ENCODE assay signal across 28 cellular contexts in the genomic region with DNA sequence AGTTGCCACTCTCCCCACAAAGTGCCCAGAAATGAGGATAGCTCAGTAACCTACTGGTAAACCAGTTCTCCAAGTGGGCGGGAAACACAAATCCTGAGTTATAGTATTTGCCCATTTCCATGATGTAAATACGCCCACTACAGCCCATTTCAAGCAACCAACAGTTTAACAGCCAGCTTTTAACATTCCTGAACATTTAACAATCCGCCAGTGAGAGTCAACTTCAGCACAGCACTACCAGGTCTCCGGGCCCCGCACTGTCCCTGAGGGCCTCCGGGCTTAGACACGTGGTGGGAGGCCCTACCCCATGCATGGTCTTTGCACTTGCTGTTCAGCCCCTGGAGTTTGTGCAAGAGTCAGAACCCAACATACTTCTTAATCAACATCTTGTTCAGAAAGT.
DNase-seq lines count a peak whose midpoint lies in the region; ATAC-seq and TF ChIP-seq lines count a peak whose summit lies in the region.
"Had no signal": no experiment of that assay in that cellular context is flagged by ENCODE, and none has a peak within 500 bp of the region (broad histone marks: within the 10 kb centered on the region; RNA-seq: fewer than 3 reads in every experiment).

No MANE protein-coding gene starts in this region.

- no peak overlapping the region for H3K27ac Mint-ChIP-seq in GM23338
- H3K27ac Mint-ChIP-seq: activated CD8-positive, alpha-beta T cell treated with anti-CD3 and anti-CD28 coated beads for 36 hours; activated naive CD8-positive, alpha-beta T cell treated with anti-CD3 and anti-CD28 coated beads, Interleukin-2, amount 50 U/mL, for 24 hours; B cell; endodermal cell; natural killer cell; T-cell had no signal

- no peaks in the 10 kb centered on the region for H3K79me2 ChIP-seq in GM23338 (replicated peaks; ENCODE audit: insufficient read depth)
- H3K79me2 ChIP-seq: parathyroid adenoma had no signal

- no peak overlapping the region for H3K4me3 Mint-ChIP-seq in GM23338
- H3K4me3 Mint-ChIP-seq: activated CD8-positive, alpha-beta T cell treated with anti-CD3 and anti-CD28 coated beads for 36 hours; activated naive CD8-positive, alpha-beta T cell treated with anti-CD3 and anti-CD28 coated beads, Interleukin-2, amount 50 U/mL, for 24 hours; B cell; endodermal cell; natural killer cell; T-cell had no signal

- WGBS in right cardiac atrium: 64% methylated on average over 7 of the region's 7 CpGs
- WGBS in prostate gland: 38% methylated on average over 7 of the region's 7 CpGs
- 72 to 85% (median 76%) methylated on average over 7 of the region's 7 CpGs for WGBS in ovary, 3 donors

- H3K4me1 Mint-ChIP-seq in GM23338: peaks cover 9% of the 10 kb centered on the region; the same call in 2 of the 3 replicates
- H3K4me1 Mint-ChIP-seq: activated naive CD8-positive, alpha-beta T cell treated with anti-CD3 and anti-CD28 coated beads, Interleukin-2, amount 50 U/mL, for 24 hours; B cell; endodermal cell; natural killer cell; T-cell had no signal

- intact Hi-C loops in right cardiac atrium (cut with DNase I) (no loop called here), prostate gland (cut with DNase I) (no loop called here), ovary (cut with DNase I) (no loop called here)

- no peaks in the 10 kb centered on the region for H3K36me3 Mint-ChIP-seq in GM23338 (ENCODE audit: low read depth)
- H3K36me3 Mint-ChIP-seq: brain, natural killer cell, T-cell had no signal

- no peaks in the 10 kb centered on the region for H3K9me3 ChIP-seq in right cardiac atrium (ENCODE audit: control insufficient read depth, low read length)
- H3K9me3 ChIP-seq in prostate gland: no peaks in the 10 kb centered on the region
- H3K9me3 ChIP-seq in ovary: no peaks in the 10 kb centered on the region
- H3K9me3 ChIP-seq: esophagus squamous epithelium, SJSA1, suprapubic skin had no signal

- H3K4me2 ChIP-seq in GM23338: no peak overlapping the region

- H3K36me3 ChIP-seq in GM23338 (ENCODE audit: insufficient read depth) (no peaks in the 10 kb centered on the region), prostate gland (no peaks in the 10 kb centered on the region), ovary (no peaks in the 10 kb centered on the region)
- H3K36me3 ChIP-seq: esophagus squamous epithelium, SJSA1, suprapubic skin had no signal

- no peaks in the 10 kb centered on the region for H3K9me3 Mint-ChIP-seq in GM23338
- H3K9me3 Mint-ChIP-seq: activated CD8-positive, alpha-beta T cell treated with anti-CD3 and anti-CD28 coated beads for 36 hours; activated naive CD8-positive, alpha-beta T cell treated with anti-CD3 and anti-CD28 coated beads, Interleukin-2, amount 50 U/mL, for 24 hours; brain; endodermal cell; natural killer cell; T-cell had no signal

- no peak for TF ChIP-seq EP300 in ovary (IDR thresholded peaks at IDR 0.05)

- peak; percentile 19 for DNase-seq in GM23338 (ENCODE audit: low spot score)
- peak; percentile 19 for DNase-seq in fibroblast of pulmonary artery (ENCODE audit: low read depth)
- peak; percentile 38 to 75 (median 63) for DNase-seq in right cardiac atrium
- DNase-seq in prostate gland (ENCODE audit: low spot score): no peak
- DNase-seq in dermis blood vessel endothelial cell: no peak
- DNase-seq in activated T-cell treated with anti-CD3 and anti-CD28 coated beads, Interleukin-2, amount 50 U/mL, for 48 hours: no peak
- no peak for DNase-seq in ovary
- no peak for DNase-seq in activated T-cell treated with anti-CD3 and anti-CD28 coated beads for 4 hours
- DNase-seq: activated CD4-positive, alpha-beta T cell treated with anti-CD3 and anti-CD28 coated beads for 1 hour; activated CD8-positive, alpha-beta T cell treated with anti-CD3 and anti-CD28 coated beads for 36 hours; activated gamma-delta T cell; activated naive CD8-positive, alpha-beta T cell treated with anti-CD3 and anti-CD28 coated beads, Interleukin-2, amount 50 U/mL, for 24 hours; DMS153; endodermal cell; esophagus squamous epithelium; Karpas-422; natural killer cell; NCI-H146; NCI-H510A treated with DMSO at 0.1 percent for 48 hours; stimulated activated CD4-positive, alpha-beta T cell treated with anti-CD3 and anti-CD28 coated beads, Interleukin-2, amount 100 ng/mL, for 24 hours; T-cell had no signal

- no peaks in the 10 kb centered on the region; the same call in 1 of the 2 replicates for H3K9me2 ChIP-seq in GM23338 (ENCODE audit: insufficient read depth)

- TF ChIP-seq CTCF in GM23338 (conservative IDR thresholded peaks at IDR 0.05; ENCODE audit: low read depth in 2 of 2) (peak in 1 of 2 experiments; percentile 33; a peak in 2 of 4 replicates), fibroblast of pulmonary artery (IDR thresholded peaks at IDR 0.05; ENCODE audit: low read length, missing control alignments) (no peak), prostate gland (IDR thresholded peaks at IDR 0.05) (no peak), ovary (IDR thresholded peaks at IDR 0.05) (no peak)

- H3K4me3 ChIP-seq in GM23338: no peak overlapping the region
- H3K4me3 ChIP-seq in fibroblast of pulmonary artery (replicated peaks; ENCODE audit: low read depth, low read length): no peak overlapping the region
- H3K4me3 ChIP-seq in right cardiac atrium (ENCODE audit: low read length): no peak overlapping the region
- no peak overlapping the region for H3K4me3 ChIP-seq in prostate gland
- H3K4me3 ChIP-seq in ovary: no peak overlapping the region
- H3K4me3 ChIP-seq: coronary artery, esophagus squamous epithelium, SJSA1, skin epidermis, suprapubic skin had no signal

- no peaks in the 10 kb centered on the region for H4K20me1 ChIP-seq in GM23338 (replicated peaks; ENCODE audit: insufficient read depth)

- 0 out of 2 replicates have a peak overlapping the region, but pooled peaks have one; percentile 28 for H2AFZ ChIP-seq in GM23338
- H2AFZ ChIP-seq: parathyroid adenoma had no signal

- H3K27me3 ChIP-seq in GM23338 (ENCODE audit: insufficient read depth): no peaks in the 10 kb centered on the region
- H3K27me3 ChIP-seq in right cardiac atrium (ENCODE audit: control insufficient read depth, insufficient read depth): no peaks in the 10 kb centered on the region
- H3K27me3 ChIP-seq in prostate gland (replicated peaks; ENCODE audit: insufficient read depth): no peaks in the 10 kb centered on the region
- no peaks in the 10 kb centered on the region for H3K27me3 ChIP-seq in ovary
- H3K27me3 ChIP-seq: esophagus squamous epithelium, SJSA1, suprapubic skin had no signal

- ATAC-seq in GM23338 (no peak), right cardiac atrium (peak; percentile 59 to 63)
- ATAC-seq: activated CD8-positive, alpha-beta T cell treated with anti-CD3 and anti-CD28 coated beads for 36 hours; activated naive CD8-positive, alpha-beta T cell treated with anti-CD3 and anti-CD28 coated beads, Interleukin-2, amount 50 U/mL, for 24 hours; natural killer cell; T-cell had no signal

- no peak overlapping the region for H3K27ac ChIP-seq in GM23338 (ENCODE audit: low read depth)
- peak overlapping the region; percentile 32 for H3K27ac ChIP-seq in right cardiac atrium (ENCODE audit: low read length)
- peak overlapping the region; percentile 1 to 19 for H3K27ac ChIP-seq in prostate gland
- H3K27ac ChIP-seq in ovary: no peak overlapping the region
- H3K27ac ChIP-seq: parathyroid adenoma, SJSA1, suprapubic skin had no signal

- H3K4me1 ChIP-seq in GM23338 (ENCODE audit: insufficient read depth): no peaks in the 10 kb centered on the region
- peaks cover 23% of the 10 kb centered on the region for H3K4me1 ChIP-seq in right cardiac atrium (ENCODE audit: control insufficient read depth, insufficient read depth, low read length)
- peaks cover 18% of the 10 kb centered on the region for H3K4me1 ChIP-seq in prostate gland (replicated peaks)
- H3K4me1 ChIP-seq in ovary (ENCODE audit: insufficient read depth): peaks cover 15% of the 10 kb centered on the region
- H3K4me1 ChIP-seq: SJSA1 had no signal

- H3F3A ChIP-seq in GM23338 (replicated peaks; ENCODE audit: low read depth): no peaks in the 10 kb centered on the region

- TF ChIP-seq POLR2A in prostate gland (IDR thresholded peaks at IDR 0.05) (no peak), ovary (IDR thresholded peaks at IDR 0.05) (no peak)

- H3K27me3 Mint-ChIP-seq in GM23338 (ENCODE audit: insufficient read depth, low read depth, poor library complexity): no peaks in the 10 kb centered on the region

TF ChIP-seq in GM23338, 12 proteins besides CTCF, POLR2A, EP300 and RAD21 (continues in another document):
- TF ChIP-seq POLR2AphosphoS5 (IDR thresholded peaks at IDR 0.05; ENCODE audit: low read depth): no peak
- TF ChIP-seq, protein P1, sequence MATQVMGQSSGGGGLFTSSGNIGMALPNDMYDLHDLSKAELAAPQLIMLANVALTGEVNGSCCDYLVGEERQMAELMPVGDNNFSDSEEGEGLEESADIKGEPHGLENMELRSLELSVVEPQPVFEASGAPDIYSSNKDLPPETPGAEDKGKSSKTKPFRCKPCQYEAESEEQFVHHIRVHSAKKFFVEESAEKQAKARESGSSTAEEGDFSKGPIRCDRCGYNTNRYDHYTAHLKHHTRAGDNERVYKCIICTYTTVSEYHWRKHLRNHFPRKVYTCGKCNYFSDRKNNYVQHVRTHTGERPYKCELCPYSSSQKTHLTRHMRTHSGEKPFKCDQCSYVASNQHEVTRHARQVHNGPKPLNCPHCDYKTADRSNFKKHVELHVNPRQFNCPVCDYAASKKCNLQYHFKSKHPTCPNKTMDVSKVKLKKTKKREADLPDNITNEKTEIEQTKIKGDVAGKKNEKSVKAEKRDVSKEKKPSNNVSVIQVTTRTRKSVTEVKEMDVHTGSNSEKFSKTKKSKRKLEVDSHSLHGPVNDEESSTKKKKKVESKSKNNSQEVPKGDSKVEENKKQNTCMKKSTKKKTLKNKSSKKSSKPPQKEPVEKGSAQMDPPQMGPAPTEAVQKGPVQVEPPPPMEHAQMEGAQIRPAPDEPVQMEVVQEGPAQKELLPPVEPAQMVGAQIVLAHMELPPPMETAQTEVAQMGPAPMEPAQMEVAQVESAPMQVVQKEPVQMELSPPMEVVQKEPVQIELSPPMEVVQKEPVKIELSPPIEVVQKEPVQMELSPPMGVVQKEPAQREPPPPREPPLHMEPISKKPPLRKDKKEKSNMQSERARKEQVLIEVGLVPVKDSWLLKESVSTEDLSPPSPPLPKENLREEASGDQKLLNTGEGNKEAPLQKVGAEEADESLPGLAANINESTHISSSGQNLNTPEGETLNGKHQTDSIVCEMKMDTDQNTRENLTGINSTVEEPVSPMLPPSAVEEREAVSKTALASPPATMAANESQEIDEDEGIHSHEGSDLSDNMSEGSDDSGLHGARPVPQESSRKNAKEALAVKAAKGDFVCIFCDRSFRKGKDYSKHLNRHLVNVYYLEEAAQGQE (IDR thresholded peaks at IDR 0.05; ENCODE audit: unreplicated experiment): no peak
- TF ChIP-seq CREB1 (CRISPR knock-in tag; IDR thresholded peaks at IDR 0.05; ENCODE audit: low read depth): no peak
- TF ChIP-seq ZNF114 (CRISPR knock-in tag; IDR thresholded peaks at IDR 0.05): no peak
- no peak for TF ChIP-seq ZNF331 (CRISPR knock-in tag; IDR thresholded peaks at IDR 0.05; ENCODE audit: low read depth)
- TF ChIP-seq EZH2phosphoT487 (IDR thresholded peaks at IDR 0.05; ENCODE audit: unreplicated experiment): no peak
- no peak for TF ChIP-seq NANOG (IDR thresholded peaks at IDR 0.05; ENCODE audit: borderline replicate concordance)
- no peak for TF ChIP-seq STAT1 (IDR thresholded peaks at IDR 0.05; ENCODE audit: unreplicated experiment)

Comparison
In these comparisons a context has a peak if more than half of its experiments do, and no peak if none do; other contexts are left out.
1. DNase-seq: peak in GM23338 (single experiment), fibroblast of pulmonary artery (single experiment) and right cardiac atrium (3 of 3); none in prostate gland (single experiment), dermis blood vessel endothelial cell (single experiment), activated T-cell treated with anti-CD3 and anti-CD28 coated beads, Interleukin-2, amount 50 U/mL, for 48 hours (0 of 2), ovary (0 of 5) and activated T-cell treated with anti-CD3 and anti-CD28 coated beads for 4 hours (single experiment).
2. H3K27ac ChIP-seq: peak in right cardiac atrium (single experiment) and prostate gland (2 of 2); none in GM23338 (single experiment) and ovary (0 of 2).